Comparison of ENCODE assay signal across 1 cellular context in genomic region chr16:24975428-24975889, GRCh38.
TF ChIP-seq lines count a peak whose summit lies in the region.

No MANE protein-coding gene starts in this region.

TF ChIP-seq in HepG2, 621 proteins besides CTCF, POLR2A, EP300 and RAD21 (continued from another document):
- TF ChIP-seq ZNF550 (CRISPR knock-in tag; IDR thresholded peaks at IDR 0.05; ENCODE audit: borderline replicate concordance) (no peak), HNF4A (CRISPR knock-in tag; IDR thresholded peaks at IDR 0.05) (0 out of 2 replicates have a peak, but pooled peaks have one; percentile 11), RELA (CRISPR knock-in tag; IDR thresholded peaks at IDR 0.05) (peak; percentile 99), SAP130 (CRISPR knock-in tag; IDR thresholded peaks at IDR 0.05; ENCODE audit: low read depth) (peak; percentile 30), FOSL2 (CRISPR knock-in tag; IDR thresholded peaks at IDR 0.05) (peak; percentile 53), NFKBIZ (CRISPR knock-in tag; IDR thresholded peaks at IDR 0.05) (peak; percentile 83; the same call in 1 of the 2 replicates), ISL2 (CRISPR knock-in tag; IDR thresholded peaks at IDR 0.05) (0 out of 2 replicates have a peak, but pooled peaks have one; percentile 16), CEBPB (IDR thresholded peaks at IDR 0.05; ENCODE audit: borderline replicate concordance, low read depth, low read length) (peak; percentile 97), IKZF4 (CRISPR knock-in tag; IDR thresholded peaks at IDR 0.05; ENCODE audit: borderline replicate concordance, low read depth, not compliant biosample characterization) (no peak), ZBTB33 (CRISPR knock-in tag; IDR thresholded peaks at IDR 0.05) (0 out of 2 replicates have a peak, but pooled peaks have one; percentile 6)
TF ChIP-seq in HepG2: peak in this region for 11.
